In genomic region chr11:124535552-124536232, GRCh38 we compare ENCODE assay signal across 2 cellular contexts.
TF ChIP-seq lines count a peak whose summit lies in the region.

No MANE protein-coding gene starts in this region.

TF ChIP-seq in GM23338, 12 proteins besides CTCF, POLR2A, EP300 and RAD21:
- TF ChIP-seq STAT1 (IDR thresholded peaks at IDR 0.05; ENCODE audit: unreplicated experiment): no peak
- no peak for TF ChIP-seq JUNB (IDR thresholded peaks at IDR 0.05; ENCODE audit: unreplicated experiment)
- 0 out of 2 replicates have a peak, but pooled peaks have one; percentile 31 for TF ChIP-seq CREB1 (CRISPR knock-in tag; IDR thresholded peaks at IDR 0.05; ENCODE audit: low read depth)
- TF ChIP-seq REST (IDR thresholded peaks at IDR 0.05; ENCODE audit: unreplicated experiment): no peak

TF ChIP-seq in K562, 482 proteins besides CTCF, POLR2A, EP300 and RAD21 (continues in another document):
- TF ChIP-seq ZNF717 (CRISPR knock-in tag; IDR thresholded peaks at IDR 0.05) (no peak), ZNF740 (CRISPR knock-in tag; IDR thresholded peaks at IDR 0.05) (no peak), ZNF740 (tag; IDR thresholded peaks at IDR 0.05) (no peak), ZNF408 (CRISPR knock-in tag; IDR thresholded peaks at IDR 0.05; ENCODE audit: low read depth) (no peak), ZBTB12 (CRISPR knock-in tag; IDR thresholded peaks at IDR 0.05) (peak; percentile 36; the same call in 1 of the 2 replicates), TFAP4 (CRISPR knock-in tag; IDR thresholded peaks at IDR 0.05; ENCODE audit: borderline replicate concordance) (no peak), SRSF1 (IDR thresholded peaks at IDR 0.05; ENCODE audit: low read depth, low read length) (no peak), RBM14 (IDR thresholded peaks at IDR 0.05; ENCODE audit: borderline replicate concordance, insufficient read depth, low read depth, low read length) (no peak), XRCC5 (IDR thresholded peaks at IDR 0.05; ENCODE audit: low read depth, low read length) (no peak), IRF9 (tag; IDR thresholded peaks at IDR 0.05) (peak; percentile 51; the same call in 1 of the 2 replicates), E2F4 (CRISPR knock-in tag; IDR thresholded peaks at IDR 0.05; ENCODE audit: low read depth) (no peak), RBFOX2 (IDR thresholded peaks at IDR 0.05; ENCODE audit: low read depth, low read length) (no peak), ARID3B (CRISPR knock-in tag; IDR thresholded peaks at IDR 0.05; ENCODE audit: borderline replicate concordance) (no peak), ZBTB1 (CRISPR knock-in tag; IDR thresholded peaks at IDR 0.05; ENCODE audit: borderline replicate concordance, low read depth) (no peak), ZNF518B (CRISPR knock-in tag; IDR thresholded peaks at IDR 0.05) (no peak), LEF1 (IDR thresholded peaks at IDR 0.05) (no peak), JUN (IDR thresholded peaks at IDR 0.05; ENCODE audit: borderline replicate concordance, low read depth, low read length) (0 out of 2 replicates have a peak, but pooled peaks have one; percentile 27), JUN (CRISPR knock-in tag; IDR thresholded peaks at IDR 0.05; ENCODE audit: borderline replicate concordance) (no peak), ZBTB5 (IDR thresholded peaks at IDR 0.05) (no peak), FOXA1 (IDR thresholded peaks at IDR 0.05; ENCODE audit: borderline replicate concordance) (no peak), TRIM24 (IDR thresholded peaks at IDR 0.05) (no peak), ZHX1 (conservative IDR thresholded peaks at IDR 0.05; ENCODE audit: low read length) (no peak), CCNT2 (IDR thresholded peaks at IDR 0.05; ENCODE audit: borderline replicate concordance, extremely low read depth, insufficient read length, low read depth, low read length) (no peak), CHAMP1 (IDR thresholded peaks at IDR 0.05) (no peak), ZNF3 (CRISPR knock-in tag; IDR thresholded peaks at IDR 0.05) (no peak), EZH2 (IDR thresholded peaks at IDR 0.05; ENCODE audit: borderline replicate concordance, low read depth, low read length) (no peak), COPS2 (conservative IDR thresholded peaks at IDR 0.05) (no peak), ARID1B (IDR thresholded peaks at IDR 0.05) (no peak), RUNX1 (IDR thresholded peaks at IDR 0.05; ENCODE audit: low read depth) (no peak), RFX7 (CRISPR knock-in tag; IDR thresholded peaks at IDR 0.05) (no peak), CAMTA2 (CRISPR knock-in tag; conservative IDR thresholded peaks at IDR 0.05) (no peak), TARDBP (IDR thresholded peaks at IDR 0.05) (no peak), PHF8 (IDR thresholded peaks at IDR 0.05; ENCODE audit: borderline replicate concordance, low read length) (no peak), NEUROD1 (IDR thresholded peaks at IDR 0.05; ENCODE audit: borderline replicate concordance, low read depth, low read length, partially characterized antibody) (no peak), ZNF146 (CRISPR knock-in tag; IDR thresholded peaks at IDR 0.05; ENCODE audit: unreplicated experiment) (no peak), ATF3 (IDR thresholded peaks at IDR 0.05) (peak; percentile 95), ATF3 (CRISPR knock-in tag; conservative IDR thresholded peaks at IDR 0.05) (no peak), SMARCA4 (IDR thresholded peaks at IDR 0.05) (no peak), ZBTB2 (IDR thresholded peaks at IDR 0.05) (no peak)
